8 cellular contexts compared by ENCODE assay signal in the genomic region with DNA sequence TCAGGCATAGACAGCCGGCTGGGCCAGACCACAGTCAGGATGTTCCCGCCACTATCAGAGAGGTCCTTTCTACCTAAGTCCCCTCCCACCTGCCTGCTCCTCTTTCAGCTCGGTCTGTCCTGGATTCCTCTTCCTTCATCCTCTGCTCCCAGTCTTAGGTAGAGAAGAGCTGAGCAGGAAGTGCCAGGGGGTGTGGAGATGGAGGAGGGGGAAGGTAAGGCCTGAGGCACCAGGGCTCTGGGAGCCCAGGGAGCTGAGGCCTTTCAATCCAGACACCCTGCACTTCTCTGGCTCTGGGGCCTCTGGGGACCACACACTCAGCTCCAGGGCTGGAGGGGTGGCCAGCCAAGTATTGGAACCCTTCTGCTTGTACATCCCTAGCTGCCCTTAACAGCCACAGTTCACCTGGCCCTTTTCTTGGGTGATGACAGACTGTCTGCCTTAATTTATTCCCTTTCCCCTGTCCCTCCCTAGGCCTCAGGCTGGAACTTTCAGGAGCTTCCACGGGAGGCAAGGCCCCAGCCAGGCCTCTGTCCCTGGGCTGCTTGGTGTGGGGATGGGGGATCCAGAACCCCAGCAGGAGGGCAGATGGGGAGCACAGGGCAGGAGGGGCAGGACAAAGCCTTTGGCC. TPM values are rescaled to one million over a fixed set of nuclear protein-coding genes. Genes with fewer than 3 reads are reported as not detected.
A peak's percentile ranks its signal among the peaks of the same experiment; 100 is the strongest.
DNase-seq lines count a peak whose midpoint lies in the region; ATAC-seq, FAIRE-seq and TF ChIP-seq lines count a peak whose summit lies in the region.
"Had no signal": no experiment of that assay in that cellular context is flagged by ENCODE, and none has a peak within 500 bp of the region (broad histone marks: within the 10 kb centered on the region; RNA-seq: fewer than 3 reads in every experiment).

No MANE protein-coding gene starts in this region.

- H3K9ac ChIP-seq in HepG2 (ENCODE audit: insufficient read depth, low read depth, low read length) (peak overlapping the region; percentile 45; the same call in 1 of the 2 replicates), stomach smooth muscle (ENCODE audit: low read length in 2 of 2) (peak overlapping the region; percentile 1 to 72)

- TF ChIP-seq POLR2A in Peyer's patch (IDR thresholded peaks at IDR 0.05): peak in 1 of 2 donors; percentile 4
- no peak for TF ChIP-seq POLR2A in HepG2 (IDR thresholded peaks at IDR 0.05; ENCODE audit: insufficient read depth in 1 of 2, low read depth in 2 of 2, low read length in 2 of 2)

- CTCF ChIA-PET in HepG2 (lab: Yijun Ruan, JAX; ENCODE audit: low intra/inter-chr PET ratio, low total read pairs) (no interaction called here), OCI-LY7 (lab: Charles Lee; ENCODE audit: unreplicated experiment) (no interaction called here)

- ATAC-seq in HepG2 (peak; percentile 8), HG03565 (IDR thresholded peaks at IDR 0.05; ENCODE audit: unreplicated experiment) (no peak)

- H3K9me3 ChIP-seq in Peyer's patch: no peaks in the 10 kb centered on the region
- H3K9me3 ChIP-seq in HepG2 (ENCODE audit: low read length): no peaks in the 10 kb centered on the region
- H3K9me3 ChIP-seq in stomach smooth muscle (ENCODE audit: control insufficient read depth in 2 of 2, low read length in 2 of 2): no peaks in the 10 kb centered on the region
- no peaks in the 10 kb centered on the region for H3K9me3 ChIP-seq in OCI-LY7 (ENCODE audit: low read length)

- H3K4me3 ChIP-seq in Peyer's patch (no peak overlapping the region), HepG2 (replicated peaks in 1 of 3; ENCODE audit: insufficient read depth in 1 of 3, low read depth in 2 of 3, low read length in 3 of 3) (peak overlapping the region in 2 of 3 experiments; percentile 17 to 56; a peak in 4 of 6 replicates), stomach smooth muscle (ENCODE audit: low read length in 2 of 2) (no peak overlapping the region), OCI-LY7 (ENCODE audit: low read depth, low read length, poor library complexity, severe bottlenecking) (no peak overlapping the region)

- H3K79me2 ChIP-seq in HepG2 (ENCODE audit: insufficient read depth, low read length): no peaks in the 10 kb centered on the region
- H3K79me2 ChIP-seq in OCI-LY7 (ENCODE audit: insufficient read depth, low read depth, low read length): no peaks in the 10 kb centered on the region

- intact Hi-C loops in HepG2 (cut with micrococcal nuclease; ENCODE audit: unreplicated experiment): no loop called here
- intact Hi-C loops in OCI-LY7 (cut with micrococcal nuclease; ENCODE audit: unreplicated experiment): no loop called here

- peak overlapping the region; percentile 71 for H3K27ac Mint-ChIP-seq in activated naive CD4-positive, alpha-beta T cell treated with anti-CD3 and anti-CD28 coated beads, Interleukin-2, amount 50 U/mL, for 24 hours
- H3K27ac Mint-ChIP-seq: progenitor cell of endocrine pancreas had no signal

- no peaks in the 10 kb centered on the region for H4K20me1 ChIP-seq in HepG2 (ENCODE audit: insufficient read depth, low read length)
- H4K20me1 ChIP-seq in OCI-LY7 (ENCODE audit: insufficient read depth, low read length): no peaks in the 10 kb centered on the region

- 7% methylated on average over 4 of the region's 4 CpGs for WGBS in HepG2 (ENCODE audit: low lambda C conversion rate)

- H3K27me3 ChIP-seq in Peyer's patch: no peaks in the 10 kb centered on the region
- no peaks in the 10 kb centered on the region for H3K27me3 ChIP-seq in HepG2 (ENCODE audit: control insufficient read depth in 1 of 2, insufficient read depth in 2 of 2, low read length in 2 of 2)
- no peaks in the 10 kb centered on the region for H3K27me3 ChIP-seq in stomach smooth muscle (ENCODE audit: control insufficient read depth in 1 of 2, insufficient read depth in 2 of 2, low read length in 2 of 2)

- H3K9me3 Mint-ChIP-seq in activated naive CD4-positive, alpha-beta T cell treated with anti-CD3 and anti-CD28 coated beads, Interleukin-2, amount 50 U/mL, for 24 hours: no peaks in the 10 kb centered on the region

- H3K27ac ChIP-seq in Peyer's patch (peak overlapping the region; percentile 68 to 93 (median 80)), HepG2 (ENCODE audit: extremely low read length, insufficient read depth, low read length) (peak overlapping the region; percentile 61), stomach smooth muscle (ENCODE audit: low read length) (peak overlapping the region; percentile 58), OCI-LY7 (ENCODE audit: low read depth, low read length, poor library complexity, severe bottlenecking) (no peak overlapping the region)

- TF ChIP-seq EP300 in HepG2 (IDR thresholded peaks at IDR 0.05; ENCODE audit: low read depth in 2 of 2, low read length in 2 of 2): no peak
- no peak for TF ChIP-seq EP300 in HepG2 (CRISPR knock-in tag; IDR thresholded peaks at IDR 0.05; ENCODE audit: borderline replicate concordance)

- H3K36me3 Mint-ChIP-seq in activated naive CD4-positive, alpha-beta T cell treated with anti-CD3 and anti-CD28 coated beads, Interleukin-2, amount 50 U/mL, for 24 hours: peaks cover 1% of the 10 kb centered on the region

- FAIRE-seq in HepG2 (lab: Jason Lieb, UNC): no peak

- no TSS peak for BruUV-seq in HepG2 (replicated peaks; lab: Mats Ljungman, UMichigan)
- no TSS peak for BruUV-seq in OCI-LY7 (replicated peaks; lab: Mats Ljungman, UMichigan)

- H3K4me1 ChIP-seq in Peyer's patch (peaks cover 17 to 93% (median 50%) of the 10 kb centered on the region in 4 donors), HepG2 (ENCODE audit: insufficient read depth, low read length) (peaks cover 61% of the 10 kb centered on the region), stomach smooth muscle (ENCODE audit: control insufficient read depth, insufficient read depth, low read length) (peaks cover 36% of the 10 kb centered on the region), OCI-LY7 (ENCODE audit: insufficient read depth, low read length, poor library complexity, severe bottlenecking) (peaks cover 41% of the 10 kb centered on the region)

- no peaks in the 10 kb centered on the region for H3K9me2 ChIP-seq in OCI-LY7 (ENCODE audit: insufficient read depth, low read length)

- in situ Hi-C loops in HepG2 (cut with HindIII; ENCODE audit: extremely low pct_ligation_motif_present, low pct_unique_long_range_greater_than_20kb): no loop called here

- H3K4me1 Mint-ChIP-seq in activated naive CD4-positive, alpha-beta T cell treated with anti-CD3 and anti-CD28 coated beads, Interleukin-2, amount 50 U/mL, for 24 hours: peaks cover 89% of the 10 kb centered on the region

- POLR2A ChIA-PET in HepG2 (lab: Yijun Ruan, JAX): interaction anchor here (0.9 to 7.9 kb wide), 8 partner anchors 8 to 181 kb away, joined by 3 to 99 read pairs (median 3); a partner anchor contains a TSS
- POLR2A ChIA-PET in OCI-LY7 (lab: Charles Lee): interaction anchor here (0.6 to 4.3 kb wide), 6 partner anchors 8 to 85 kb away, joined by 3 to 26 read pairs (median 3); a partner anchor contains a TSS

- H2AFZ ChIP-seq in HepG2 (ENCODE audit: low read length): no peak overlapping the region
- H2AFZ ChIP-seq in OCI-LY7 (ENCODE audit: low read length): no peak overlapping the region

- DNase-seq in Peyer's patch (peak in 2 of 3 donors; percentile 49 to 54), HepG2 (ENCODE audit: low spot score) (no peak), OCI-LY7 (ENCODE audit: low spot score) (no peak)
- DNase-seq in effector CD4-positive, alpha-beta T cell: no peak

- H3K4me3 Mint-ChIP-seq in activated naive CD4-positive, alpha-beta T cell treated with anti-CD3 and anti-CD28 coated beads, Interleukin-2, amount 50 U/mL, for 24 hours: no peak overlapping the region

- H3K36me3 ChIP-seq in Peyer's patch (no peaks in the 10 kb centered on the region), HepG2 (replicated peaks in 1 of 2; ENCODE audit: control insufficient read depth in 1 of 2, insufficient read depth in 2 of 2, low read length in 2 of 2) (no peaks in the 10 kb centered on the region), stomach smooth muscle (ENCODE audit: control insufficient read depth in 2 of 2, insufficient read depth in 2 of 2, low read length in 2 of 2) (peaks cover 0 to 5% of the 10 kb centered on the region in 2 donors), OCI-LY7 (ENCODE audit: insufficient read depth, low read length) (no peaks in the 10 kb centered on the region)

- TF ChIP-seq CTCF in Peyer's patch (IDR thresholded peaks at IDR 0.05) (no peak), HepG2 (CRISPR knock-in tag; IDR thresholded peaks at IDR 0.05) (no peak), OCI-LY7 (conservative IDR thresholded peaks at IDR 0.05; ENCODE audit: low read length) (no peak)

- TF ChIP-seq RAD21 in HepG2 (CRISPR knock-in tag; IDR thresholded peaks at IDR 0.05): no peak

- H3K4me2 ChIP-seq in HepG2 (ENCODE audit: low read depth, low read length) (peak overlapping the region; percentile 81), OCI-LY7 (ENCODE audit: low read length) (no peak overlapping the region)

- H3K27me3 Mint-ChIP-seq in activated naive CD4-positive, alpha-beta T cell treated with anti-CD3 and anti-CD28 coated beads, Interleukin-2, amount 50 U/mL, for 24 hours: no peaks in the 10 kb centered on the region
- H3K27me3 Mint-ChIP-seq: progenitor cell of endocrine pancreas had no signal

RNA-seq across cellular contexts. Expression of a gene that starts 15.6 kb away (rescaled TPM):
- total RNA-seq in Peyer's patch: 100 to 1,000 TPM in 3 of 4 donors, 10 to 100 TPM in 1; 92.7 to 152 (median 122) TPM
- total RNA-seq in HepG2 (2016; rRNA removed; fragmentation: Illumina TruSeq; extraction: Trizol): 5.8 and 8.8 TPM in 2 replicates
- 1.2 and 1.9 TPM in 2 replicates for total RNA-seq in HepG2 (2016; cell fraction: cytosol; rRNA removed; fragmentation: Illumina TruSeq; extraction: Trizol; ENCODE audit: low read depth)
- 4.4 and 10.1 TPM in 2 replicates for total RNA-seq in HepG2 (2016; cell fraction: insoluble cytoplasmic fraction; rRNA removed; fragmentation: Illumina TruSeq; extraction: Trizol)
- total RNA-seq in HepG2 (2016; cell fraction: membrane; rRNA removed; fragmentation: Illumina TruSeq; extraction: Trizol): 2.5 and 3.3 TPM in 2 replicates
- total RNA-seq in HepG2 (2016; cell fraction: nucleus; rRNA removed; fragmentation: Illumina TruSeq; extraction: Trizol): 14.5 and 19.2 TPM in 2 replicates
- 4.1 and 4.4 TPM in 2 replicates for polyA plus RNA-seq in HepG2 (2011; rRNA removed)
- polyA plus RNA-seq in HepG2 (2011; cell fraction: cytosol; rRNA removed): 4.7 and 4.8 TPM in 2 replicates
- polyA plus RNA-seq in HepG2 (2011; cell fraction: nucleus; rRNA removed): 10.1 and 10.8 TPM in 2 replicates
- polyA plus RNA-seq in HepG2 (2012): 3.4 and 4.0 TPM in 2 replicates
- polyA plus RNA-seq in HepG2 (2016; cell fraction: cytosol; fragmentation: Illumina TruSeq; extraction: Trizol; ENCODE audit: low read depth): 0.75 and 0.77 TPM in 2 replicates
- polyA plus RNA-seq in HepG2 (2016; cell fraction: insoluble cytoplasmic fraction; fragmentation: Illumina TruSeq; extraction: Trizol; ENCODE audit: low read depth): 5.3 and 6.8 TPM in 2 replicates
- 0.80 and 1.4 TPM in 2 replicates for polyA plus RNA-seq in HepG2 (2016; cell fraction: membrane; fragmentation: Illumina TruSeq; extraction: Trizol; ENCODE audit: low read depth)
- polyA plus RNA-seq in HepG2 (2016; cell fraction: nucleus; fragmentation: Illumina TruSeq; extraction: Trizol; ENCODE audit: insufficient read depth, low read depth): 8.7 and 9.9 TPM in 2 replicates
- 24.0 and 36.4 TPM in 2 replicates for polyA minus RNA-seq in HepG2 (2011; rRNA and poly(A)+ RNA removed; ENCODE audit: low replicate concordance)
- polyA minus RNA-seq in HepG2 (2011; cell fraction: cytosol; rRNA and poly(A)+ RNA removed): 4.7 and 7.5 TPM in 2 replicates
- 28.5 and 37.7 TPM in 2 replicates for polyA minus RNA-seq in HepG2 (2011; cell fraction: nucleus; rRNA and poly(A)+ RNA removed)
- total RNA-seq in OCI-LY7 (2014; rRNA removed; shearing (Covaris generic)): 25.9 and 39.4 TPM in 2 replicates
- 24.8 and 32.3 TPM in 2 replicates for total RNA-seq in OCI-LY7 (2022)

Comparison
In these comparisons a context has a peak if more than half of its experiments do, and no peak if none do; other contexts are left out.
1. DNase-seq: peak in Peyer's patch (2 of 3); none in HepG2 (single experiment), effector CD4-positive, alpha-beta T cell (single experiment) and OCI-LY7 (single experiment).
2. H3K4me3 ChIP-seq: peak in HepG2 (2 of 3); none in Peyer's patch (0 of 4), stomach smooth muscle (0 of 2) and OCI-LY7 (single experiment).